Comparison of ENCODE assay signal across 1 cellular context in genomic region chr4:159271857-159272256, GRCh38.
TF ChIP-seq lines count a peak whose summit lies in the region.

No MANE protein-coding gene starts in this region.

TF ChIP-seq in IMR-90, 13 proteins besides CTCF, POLR2A, EP300 and RAD21 (continued from another document):
- TF ChIP-seq BHLHE40 (IDR thresholded peaks at IDR 0.05; ENCODE audit: low read depth, low read length) (no peak), NFE2L2 (IDR thresholded peaks at IDR 0.05; ENCODE audit: low read depth, low read length) (no peak), USF2 (IDR thresholded peaks at IDR 0.05; ENCODE audit: low read depth, low read length) (no peak)
